ENCODE assay signal across 8 cellular contexts in genomic region chr13:77810430-77810829, GRCh38.
DNase-seq lines count a peak whose midpoint lies in the region; ATAC-seq and TF ChIP-seq lines count a peak whose summit lies in the region.

No MANE protein-coding gene starts in this region.

- POLR2A ChIA-PET in CD8-positive, alpha-beta T cell (lab: Charles Lee): no interaction called here

- no peaks in the 10 kb centered on the region for H3K9me3 Mint-ChIP-seq in CD8-positive, alpha-beta T cell

- no peaks in the 10 kb centered on the region for H3K4me1 ChIP-seq in CD8-positive, alpha-beta T cell (ENCODE audit: insufficient read depth, low read length)

- H3K4me3 ChIP-seq in CD8-positive, alpha-beta T cell (ENCODE audit: low read depth, low read length): no peak overlapping the region
- peak overlapping the region; percentile 58 for H3K4me3 ChIP-seq in SK-N-MC

- peaks cover 3% of the 10 kb centered on the region for H3K27me3 Mint-ChIP-seq in CD8-positive, alpha-beta T cell (ENCODE audit: low read depth)

- CTCF ChIA-PET in CD8-positive, alpha-beta T cell (lab: Charles Lee): no interaction called here

- no peaks in the 10 kb centered on the region for H3K9me3 ChIP-seq in CD8-positive, alpha-beta T cell (ENCODE audit: low read length)
- H3K9me3 ChIP-seq in SK-N-MC (ENCODE audit: low read depth, low read length): no peaks in the 10 kb centered on the region

- intact Hi-C loops in CD8-positive, alpha-beta T cell (cut with DNase I, micrococcal nuclease): no loop called here

- no peak for DNase-seq in CD8-positive, alpha-beta T cell
- DNase-seq in SK-N-MC (ENCODE audit: low read depth, low spot score) (no peak), left lobe of liver (ENCODE audit: low spot score) (no peak), kidney glomerular epithelial cell (lab: John Stamatoyannopoulos, UW) (no peak)
- no peak for DNase-seq in stimulated activated CD4-positive, alpha-beta T cell treated with anti-CD3 and anti-CD28 coated beads, Interleukin-4, amount 100 ng/mL, for 1 hour
- DNase-seq in stimulated activated CD4-positive, alpha-beta T cell treated with anti-CD3 and anti-CD28 coated beads, Interleukin-12 subunit alpha, Interleukin-12 subunit beta, amount 100 ng/mL, for 4 hours: no peak

- H3K36me3 Mint-ChIP-seq in CD8-positive, alpha-beta T cell: no peaks in the 10 kb centered on the region

- no peaks in the 10 kb centered on the region for H3K36me3 ChIP-seq in CD8-positive, alpha-beta T cell (ENCODE audit: insufficient read depth, low read length)
- no peaks in the 10 kb centered on the region for H3K36me3 ChIP-seq in SK-N-MC (ENCODE audit: insufficient read depth, low read length)

- H3K4me3 Mint-ChIP-seq in CD8-positive, alpha-beta T cell: no peak overlapping the region

- no peak overlapping the region for H3K9ac ChIP-seq in SK-N-MC (ENCODE audit: insufficient read length)

- ATAC-seq in CD8-positive, alpha-beta T cell: no peak
- ATAC-seq in GM18868 (IDR thresholded peaks at IDR 0.05; ENCODE audit: unreplicated experiment) (peak; percentile 94), HG03175 (IDR thresholded peaks at IDR 0.05; ENCODE audit: unreplicated experiment) (peak; percentile 94), left lobe of liver (peak; percentile 76)

- TF ChIP-seq CTCF in CD8-positive, alpha-beta T cell (IDR thresholded peaks at IDR 0.05): peak; percentile 1

- no peak overlapping the region for H3K27ac ChIP-seq in CD8-positive, alpha-beta T cell (ENCODE audit: low read depth, low read length)
- H3K27ac ChIP-seq in SK-N-MC: peak overlapping the region; percentile 23; the same call in 1 of the 2 replicates

- peaks cover 3% of the 10 kb centered on the region for H3K4me1 Mint-ChIP-seq in CD8-positive, alpha-beta T cell (ENCODE audit: low read depth)

- H3K27ac Mint-ChIP-seq in CD8-positive, alpha-beta T cell: no peak overlapping the region

- H3K27me3 ChIP-seq in CD8-positive, alpha-beta T cell (ENCODE audit: insufficient read depth, low read length): no peaks in the 10 kb centered on the region
